ENCODE assay signal across 1 cellular context in genomic region chr6:15656145-15656544, GRCh38.
TF ChIP-seq lines count a peak whose summit lies in the region.

No MANE protein-coding gene starts in this region.

TF ChIP-seq in GM12878, 131 proteins besides CTCF, POLR2A, EP300 and RAD21 (continued from another document):
- TF ChIP-seq CUX1 (IDR thresholded peaks at IDR 0.05; ENCODE audit: insufficient replicate concordance, low read depth, low read length) (no peak), ATF7 (IDR thresholded peaks at IDR 0.05; ENCODE audit: low read depth) (no peak), SREBF2 (IDR thresholded peaks at IDR 0.05; ENCODE audit: low read length) (no peak), NKRF (conservative IDR thresholded peaks at IDR 0.05) (no peak), HCFC1 (IDR thresholded peaks at IDR 0.05; ENCODE audit: low read length) (no peak), CREM (IDR thresholded peaks at IDR 0.05; ENCODE audit: low read depth) (peak; percentile 9; the same call in 1 of the 2 replicates), ZNF384 (IDR thresholded peaks at IDR 0.05; ENCODE audit: borderline replicate concordance, low read depth, low read length) (no peak)
